1 cellular context compared by ENCODE assay signal in genomic region chr10:12237265-12238220, GRCh38.
TF ChIP-seq lines count a peak whose summit lies in the region.

No MANE protein-coding gene starts in this region.

TF ChIP-seq in HepG2, 621 proteins besides CTCF, POLR2A, EP300 and RAD21 (continues in another document):
- TF ChIP-seq DPF2 (CRISPR knock-in tag; IDR thresholded peaks at IDR 0.05; ENCODE audit: borderline replicate concordance, low read depth): peak; percentile 73; the same call in 1 of the 2 replicates
- TF ChIP-seq ZNF180 (CRISPR knock-in tag; IDR thresholded peaks at IDR 0.05; ENCODE audit: borderline replicate concordance, low read depth): no peak
- no peak for TF ChIP-seq SOX13 (IDR thresholded peaks at IDR 0.05)
- peak in 1 of 2 experiments; percentile 84; a peak in 2 of 4 replicates for TF ChIP-seq SOX13 (CRISPR knock-in tag; conservative IDR thresholded peaks at IDR 0.05 in 1 of 2, IDR thresholded peaks at IDR 0.05 in 1 of 2)
- peak; percentile 64 for TF ChIP-seq YY1 (IDR thresholded peaks at IDR 0.05; ENCODE audit: insufficient read depth, insufficient replicate concordance, low read depth, low read length)
- peak; percentile 89 for TF ChIP-seq ARID3A (IDR thresholded peaks at IDR 0.05; ENCODE audit: low read depth, low read length)
- TF ChIP-seq HNF1A (IDR thresholded peaks at IDR 0.05; ENCODE audit: low read depth): no peak
- peak; percentile 31; the same call in 1 of the 2 replicates for TF ChIP-seq HNF1A (CRISPR knock-in tag; IDR thresholded peaks at IDR 0.05; ENCODE audit: borderline replicate concordance)
- TF ChIP-seq MEF2D (CRISPR knock-in tag; IDR thresholded peaks at IDR 0.05): peak; percentile 97
- TF ChIP-seq FOXJ3 (CRISPR knock-in tag; IDR thresholded peaks at IDR 0.05; ENCODE audit: borderline replicate concordance): peak; percentile 67; the same call in 1 of the 2 replicates
- TF ChIP-seq CEBPB (IDR thresholded peaks at IDR 0.05; ENCODE audit: borderline replicate concordance, low read depth, low read length): peak; percentile 82
- TF ChIP-seq RFXANK (CRISPR knock-in tag; IDR thresholded peaks at IDR 0.05): peak; percentile 23; the same call in 1 of the 2 replicates
- no peak for TF ChIP-seq ZNF34 (CRISPR knock-in tag; IDR thresholded peaks at IDR 0.05; ENCODE audit: borderline replicate concordance)
- TF ChIP-seq ADNP (CRISPR knock-in tag; IDR thresholded peaks at IDR 0.05): peak; percentile 90; the same call in 1 of the 2 replicates
- TF ChIP-seq NCOA2 (CRISPR knock-in tag; IDR thresholded peaks at IDR 0.05): peak; percentile 88
- TF ChIP-seq SKI (IDR thresholded peaks at IDR 0.05; ENCODE audit: partially characterized antibody): peak; percentile 66
- no peak for TF ChIP-seq ZNF546 (CRISPR knock-in tag; conservative IDR thresholded peaks at IDR 0.05)
- peak; percentile 92 for TF ChIP-seq ISL2 (CRISPR knock-in tag; IDR thresholded peaks at IDR 0.05)
- no peak for TF ChIP-seq POLR2G (IDR thresholded peaks at IDR 0.05; ENCODE audit: low read depth, low read length)
- peak; percentile 80 for TF ChIP-seq HNF4A (CRISPR knock-in tag; IDR thresholded peaks at IDR 0.05)
- TF ChIP-seq ZBTB33 (CRISPR knock-in tag; IDR thresholded peaks at IDR 0.05): 0 out of 2 replicates have a peak, but pooled peaks have one; percentile 18
- TF ChIP-seq KLF16 (CRISPR knock-in tag; IDR thresholded peaks at IDR 0.05): peak in 1 of 2 experiments; percentile 43; a peak in 1 of 4 replicates
- TF ChIP-seq SP1 (IDR thresholded peaks at IDR 0.05): no peak
- no peak for TF ChIP-seq SP1 (CRISPR knock-in tag; IDR thresholded peaks at IDR 0.05)
- 0 out of 2 replicates have a peak, but pooled peaks have one; percentile 57 for TF ChIP-seq ZNF503 (CRISPR knock-in tag; IDR thresholded peaks at IDR 0.05)
- 0 out of 2 replicates have a peak, but pooled peaks have one; percentile 24 for TF ChIP-seq ATF1 (CRISPR knock-in tag; IDR thresholded peaks at IDR 0.05)
- TF ChIP-seq EHMT2 (IDR thresholded peaks at IDR 0.05; ENCODE audit: borderline replicate concordance, low read depth, low read length): peak; percentile 56; the same call in 1 of the 2 replicates
- TF ChIP-seq PHF21A (CRISPR knock-in tag; IDR thresholded peaks at IDR 0.05): peak; percentile 53; the same call in 1 of the 2 replicates
- TF ChIP-seq TEF (CRISPR knock-in tag; IDR thresholded peaks at IDR 0.05): no peak
- no peak for TF ChIP-seq BATF2 (CRISPR knock-in tag; IDR thresholded peaks at IDR 0.05)
- peak; percentile 62 for TF ChIP-seq SAP130 (CRISPR knock-in tag; IDR thresholded peaks at IDR 0.05; ENCODE audit: low read depth)
- TF ChIP-seq KAT2B (IDR thresholded peaks at IDR 0.05; ENCODE audit: borderline replicate concordance, low read depth, low read length): no peak
- peak; percentile 40; the same call in 1 of the 2 replicates for TF ChIP-seq TBX3 (IDR thresholded peaks at IDR 0.05; ENCODE audit: borderline replicate concordance)
- TF ChIP-seq REPIN1 (CRISPR knock-in tag; IDR thresholded peaks at IDR 0.05; ENCODE audit: borderline replicate concordance, low read depth): 0 out of 2 replicates have a peak, but pooled peaks have one; percentile 27
- peak; percentile 20; the same call in 1 of the 2 replicates for TF ChIP-seq IKZF5 (CRISPR knock-in tag; IDR thresholded peaks at IDR 0.05)
- peak; percentile 78; the same call in 1 of the 2 replicates for TF ChIP-seq SIX1 (CRISPR knock-in tag; IDR thresholded peaks at IDR 0.05; ENCODE audit: borderline replicate concordance)
- peak; percentile 90 for TF ChIP-seq ZMYM3 (CRISPR knock-in tag; IDR thresholded peaks at IDR 0.05)
- 0 out of 2 replicates have a peak, but pooled peaks have one; percentile 25 for TF ChIP-seq ATF2 (CRISPR knock-in tag; IDR thresholded peaks at IDR 0.05)
- no peak for TF ChIP-seq SATB2 (CRISPR knock-in tag; IDR thresholded peaks at IDR 0.05)
- no peak for TF ChIP-seq MXI1 (IDR thresholded peaks at IDR 0.05; ENCODE audit: borderline replicate concordance, low read depth, low read length)
- TF ChIP-seq HES4 (CRISPR knock-in tag; IDR thresholded peaks at IDR 0.05; ENCODE audit: borderline replicate concordance): no peak
- TF ChIP-seq RXRB (CRISPR knock-in tag; IDR thresholded peaks at IDR 0.05; ENCODE audit: borderline replicate concordance): peak; percentile 66; the same call in 1 of the 2 replicates
- TF ChIP-seq ZMYM4 (CRISPR knock-in tag; IDR thresholded peaks at IDR 0.05): peak; percentile 35; the same call in 1 of the 2 replicates
- TF ChIP-seq FOXP4 (CRISPR knock-in tag; IDR thresholded peaks at IDR 0.05): peak; percentile 36; the same call in 1 of the 2 replicates
- TF ChIP-seq GFI1 (CRISPR knock-in tag; IDR thresholded peaks at IDR 0.05; ENCODE audit: borderline replicate concordance): peak; percentile 38; the same call in 1 of the 2 replicates
- TF ChIP-seq ZNF136 (CRISPR knock-in tag; IDR thresholded peaks at IDR 0.05; ENCODE audit: low read depth): no peak
- peak; percentile 72 for TF ChIP-seq RARA (CRISPR knock-in tag; IDR thresholded peaks at IDR 0.05)
- no peak for TF ChIP-seq SP2 (CRISPR knock-in tag; IDR thresholded peaks at IDR 0.05)
